Comparison of ENCODE assay signal across 1 cellular context in the genomic region with DNA sequence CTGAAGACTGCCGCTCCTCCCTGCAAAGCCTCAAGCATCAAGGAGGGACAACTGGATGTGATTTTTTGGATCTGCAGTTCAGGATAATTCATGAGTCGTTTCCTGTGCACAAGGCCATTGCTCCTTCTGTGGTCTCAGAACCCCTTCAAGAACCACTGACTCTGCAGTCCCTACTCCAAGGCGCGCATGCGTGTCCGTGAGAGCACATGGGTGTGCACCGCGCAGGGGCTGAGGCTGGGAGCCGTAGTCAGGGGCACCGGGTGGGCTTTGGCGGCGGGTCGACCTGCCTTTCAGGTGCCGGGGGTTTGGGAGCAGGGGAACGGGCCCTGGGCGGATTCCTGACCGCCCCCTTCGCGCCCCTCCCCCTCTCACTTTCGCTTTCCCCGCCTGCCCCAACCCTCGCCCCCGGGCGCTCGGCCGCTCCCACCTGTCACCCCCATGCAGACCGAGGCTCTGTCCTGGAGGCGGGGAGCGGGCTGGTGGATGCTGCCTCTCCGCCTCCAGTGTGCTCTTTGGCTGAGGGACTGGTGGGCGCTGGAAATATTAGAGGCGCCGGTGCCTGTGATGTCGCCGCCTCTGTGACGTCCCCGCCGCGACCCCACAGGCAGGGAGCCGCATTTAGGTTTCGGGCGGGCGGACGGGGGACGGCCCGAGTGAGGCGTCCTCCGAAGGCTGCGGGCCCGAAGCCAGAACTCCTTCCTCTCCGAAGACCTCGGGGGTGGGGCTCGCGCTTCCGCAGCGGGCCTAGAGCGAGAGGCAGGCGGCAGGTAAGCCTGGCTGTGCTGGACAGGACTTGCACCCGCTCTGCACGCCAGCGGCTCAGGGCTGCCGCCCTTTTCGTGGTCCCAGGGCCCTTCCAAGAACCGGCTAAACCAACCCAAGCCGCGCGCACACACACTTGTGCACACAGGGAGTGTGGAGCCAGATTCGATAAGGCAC.
A peak's percentile ranks its signal among the peaks of the same experiment; 100 is the strongest.
TF ChIP-seq lines count a peak whose summit lies in the region.

Gene SPATA32, minus strand, starts transcription at position 518 of the 939 bp plus-strand sequence. Its CDS starts 78 bp downstream, at position 440.

TF ChIP-seq in GM12878, 131 proteins besides CTCF, POLR2A, EP300 and RAD21 (continued from another document and continues in another):
- TF ChIP-seq EGR1 (IDR thresholded peaks at IDR 0.05; ENCODE audit: borderline replicate concordance in 1 of 2, low read depth in 2 of 2, low read length in 2 of 2) (peak in 1 of 2 experiments; percentile 48; a peak in 1 of 3 replicates), BCL11A (IDR thresholded peaks at IDR 0.05; ENCODE audit: low read depth, low read length) (no peak), SPI1 (IDR thresholded peaks at IDR 0.05; ENCODE audit: borderline replicate concordance, insufficient read depth, low read depth, low read length) (peak; percentile 26; the same call in 1 of the 2 replicates), CBX3 (IDR thresholded peaks at IDR 0.05; ENCODE audit: borderline replicate concordance, low read depth) (no peak), LARP7 (IDR thresholded peaks at IDR 0.05) (no peak; the same call in 1 of the 2 replicates), CHD1 (IDR thresholded peaks at IDR 0.05; ENCODE audit: low read depth, low read length) (no peak), RBBP5 (conservative IDR thresholded peaks at IDR 0.05) (no peak), TCF7 (IDR thresholded peaks at IDR 0.05; ENCODE audit: borderline replicate concordance) (no peak), RCOR1 (conservative IDR thresholded peaks at IDR 0.05; ENCODE audit: low read depth, low read length) (no peak), MXI1 (IDR thresholded peaks at IDR 0.05; ENCODE audit: low read depth, low read length) (no peak), PML (IDR thresholded peaks at IDR 0.05; ENCODE audit: low read length) (peak; percentile 64; the same call in 1 of the 2 replicates), FOXM1 (IDR thresholded peaks at IDR 0.05; ENCODE audit: low read depth, low read length) (no peak), ESRRA (IDR thresholded peaks at IDR 0.05; ENCODE audit: low read length) (no peak), ETV6 (conservative IDR thresholded peaks at IDR 0.05 in 1 of 2, IDR thresholded peaks at IDR 0.05 in 1 of 2; ENCODE audit: borderline replicate concordance in 1 of 2, low read depth in 1 of 2) (no peak), MEF2A (IDR thresholded peaks at IDR 0.05; ENCODE audit: insufficient read depth, low read depth, low read length) (no peak), YBX1 (IDR thresholded peaks at IDR 0.05) (no peak), ZZZ3 (IDR thresholded peaks at IDR 0.05; ENCODE audit: control insufficient read depth, insufficient read length, low read depth) (no peak), BACH1 (IDR thresholded peaks at IDR 0.05; ENCODE audit: borderline replicate concordance) (no peak), SUZ12 (IDR thresholded peaks at IDR 0.05; ENCODE audit: unreplicated experiment) (no peak), SIN3A (IDR thresholded peaks at IDR 0.05; ENCODE audit: low read depth, low read length) (peak; percentile 26; the same call in 1 of the 2 replicates), PKNOX1 (IDR thresholded peaks at IDR 0.05) (no peak), GATAD2B (conservative IDR thresholded peaks at IDR 0.05; ENCODE audit: low read depth) (no peak), TCF3 (IDR thresholded peaks at IDR 0.05; ENCODE audit: borderline replicate concordance, insufficient read depth, low read depth, low read length) (no peak), ZBTB4 (CRISPR knock-in tag; IDR thresholded peaks at IDR 0.05) (no peak), HDGF (IDR thresholded peaks at IDR 0.05) (peak; percentile 66; the same call in 1 of the 2 replicates), SMARCA5 (IDR thresholded peaks at IDR 0.05) (no peak), RFX5 (IDR thresholded peaks at IDR 0.05; ENCODE audit: low read depth, low read length) (no peak), CREB1 (IDR thresholded peaks at IDR 0.05; ENCODE audit: low read depth) (peak; percentile 85), HDAC2 (IDR thresholded peaks at IDR 0.05) (no peak), ZBED1 (IDR thresholded peaks at IDR 0.05; ENCODE audit: borderline replicate concordance) (peak; percentile 44; the same call in 1 of the 2 replicates), ZNF274 (IDR thresholded peaks at IDR 0.05; ENCODE audit: insufficient read depth, insufficient read length) (no peak), TARDBP (IDR thresholded peaks at IDR 0.05; ENCODE audit: borderline replicate concordance) (0 out of 2 replicates have a peak, but pooled peaks have one; percentile 50), ZNF217 (IDR thresholded peaks at IDR 0.05) (no peak), ZNF207 (IDR thresholded peaks at IDR 0.05; ENCODE audit: borderline replicate concordance) (no peak), TBL1XR1 (IDR thresholded peaks at IDR 0.05; ENCODE audit: low read depth, low read length) (no peak)
- TF ChIP-seq, protein P1, sequence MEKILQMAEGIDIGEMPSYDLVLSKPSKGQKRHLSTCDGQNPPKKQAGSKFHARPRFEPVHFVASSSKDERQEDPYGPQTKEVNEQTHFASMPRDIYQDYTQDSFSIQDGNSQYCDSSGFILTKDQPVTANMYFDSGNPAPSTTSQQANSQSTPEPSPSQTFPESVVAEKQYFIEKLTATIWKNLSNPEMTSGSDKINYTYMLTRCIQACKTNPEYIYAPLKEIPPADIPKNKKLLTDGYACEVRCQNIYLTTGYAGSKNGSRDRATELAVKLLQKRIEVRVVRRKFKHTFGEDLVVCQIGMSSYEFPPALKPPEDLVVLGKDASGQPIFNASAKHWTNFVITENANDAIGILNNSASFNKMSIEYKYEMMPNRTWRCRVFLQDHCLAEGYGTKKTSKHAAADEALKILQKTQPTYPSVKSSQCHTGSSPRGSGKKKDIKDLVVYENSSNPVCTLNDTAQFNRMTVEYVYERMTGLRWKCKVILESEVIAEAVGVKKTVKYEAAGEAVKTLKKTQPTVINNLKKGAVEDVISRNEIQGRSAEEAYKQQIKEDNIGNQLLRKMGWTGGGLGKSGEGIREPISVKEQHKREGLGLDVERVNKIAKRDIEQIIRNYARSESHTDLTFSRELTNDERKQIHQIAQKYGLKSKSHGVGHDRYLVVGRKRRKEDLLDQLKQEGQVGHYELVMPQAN (conservative IDR thresholded peaks at IDR 0.05): 0 out of 2 replicates have a peak, but pooled peaks have one; percentile 15
- TF ChIP-seq, protein P2, sequence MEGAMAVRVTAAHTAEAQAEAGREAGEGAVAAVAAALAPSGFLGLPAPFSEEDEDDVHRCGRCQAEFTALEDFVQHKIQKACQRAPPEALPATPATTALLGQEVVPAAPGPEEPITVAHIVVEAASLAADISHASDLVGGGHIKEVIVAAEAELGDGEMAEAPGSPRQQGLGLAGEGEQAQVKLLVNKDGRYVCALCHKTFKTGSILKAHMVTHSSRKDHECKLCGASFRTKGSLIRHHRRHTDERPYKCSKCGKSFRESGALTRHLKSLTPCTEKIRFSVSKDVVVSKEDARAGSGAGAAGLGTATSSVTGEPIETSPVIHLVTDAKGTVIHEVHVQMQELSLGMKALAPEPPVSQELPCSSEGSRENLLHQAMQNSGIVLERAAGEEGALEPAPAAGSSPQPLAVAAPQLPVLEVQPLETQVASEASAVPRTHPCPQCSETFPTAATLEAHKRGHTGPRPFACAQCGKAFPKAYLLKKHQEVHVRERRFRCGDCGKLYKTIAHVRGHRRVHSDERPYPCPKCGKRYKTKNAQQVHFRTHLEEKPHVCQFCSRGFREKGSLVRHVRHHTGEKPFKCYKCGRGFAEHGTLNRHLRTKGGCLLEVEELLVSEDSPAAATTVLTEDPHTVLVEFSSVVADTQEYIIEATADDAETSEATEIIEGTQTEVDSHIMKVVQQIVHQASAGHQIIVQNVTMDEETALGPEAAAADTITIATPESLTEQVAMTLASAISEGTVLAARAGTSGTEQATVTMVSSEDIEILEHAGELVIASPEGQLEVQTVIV (IDR thresholded peaks at IDR 0.05; ENCODE audit: borderline replicate concordance, partially characterized antibody): no peak
- TF ChIP-seq, protein P3, sequence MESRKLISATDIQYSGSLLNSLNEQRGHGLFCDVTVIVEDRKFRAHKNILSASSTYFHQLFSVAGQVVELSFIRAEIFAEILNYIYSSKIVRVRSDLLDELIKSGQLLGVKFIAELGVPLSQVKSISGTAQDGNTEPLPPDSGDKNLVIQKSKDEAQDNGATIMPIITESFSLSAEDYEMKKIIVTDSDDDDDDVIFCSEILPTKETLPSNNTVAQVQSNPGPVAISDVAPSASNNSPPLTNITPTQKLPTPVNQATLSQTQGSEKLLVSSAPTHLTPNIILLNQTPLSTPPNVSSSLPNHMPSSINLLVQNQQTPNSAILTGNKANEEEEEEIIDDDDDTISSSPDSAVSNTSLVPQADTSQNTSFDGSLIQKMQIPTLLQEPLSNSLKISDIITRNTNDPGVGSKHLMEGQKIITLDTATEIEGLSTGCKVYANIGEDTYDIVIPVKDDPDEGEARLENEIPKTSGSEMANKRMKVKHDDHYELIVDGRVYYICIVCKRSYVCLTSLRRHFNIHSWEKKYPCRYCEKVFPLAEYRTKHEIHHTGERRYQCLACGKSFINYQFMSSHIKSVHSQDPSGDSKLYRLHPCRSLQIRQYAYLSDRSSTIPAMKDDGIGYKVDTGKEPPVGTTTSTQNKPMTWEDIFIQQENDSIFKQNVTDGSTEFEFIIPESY (IDR thresholded peaks at IDR 0.05): no peak
- TF ChIP-seq, protein P4, sequence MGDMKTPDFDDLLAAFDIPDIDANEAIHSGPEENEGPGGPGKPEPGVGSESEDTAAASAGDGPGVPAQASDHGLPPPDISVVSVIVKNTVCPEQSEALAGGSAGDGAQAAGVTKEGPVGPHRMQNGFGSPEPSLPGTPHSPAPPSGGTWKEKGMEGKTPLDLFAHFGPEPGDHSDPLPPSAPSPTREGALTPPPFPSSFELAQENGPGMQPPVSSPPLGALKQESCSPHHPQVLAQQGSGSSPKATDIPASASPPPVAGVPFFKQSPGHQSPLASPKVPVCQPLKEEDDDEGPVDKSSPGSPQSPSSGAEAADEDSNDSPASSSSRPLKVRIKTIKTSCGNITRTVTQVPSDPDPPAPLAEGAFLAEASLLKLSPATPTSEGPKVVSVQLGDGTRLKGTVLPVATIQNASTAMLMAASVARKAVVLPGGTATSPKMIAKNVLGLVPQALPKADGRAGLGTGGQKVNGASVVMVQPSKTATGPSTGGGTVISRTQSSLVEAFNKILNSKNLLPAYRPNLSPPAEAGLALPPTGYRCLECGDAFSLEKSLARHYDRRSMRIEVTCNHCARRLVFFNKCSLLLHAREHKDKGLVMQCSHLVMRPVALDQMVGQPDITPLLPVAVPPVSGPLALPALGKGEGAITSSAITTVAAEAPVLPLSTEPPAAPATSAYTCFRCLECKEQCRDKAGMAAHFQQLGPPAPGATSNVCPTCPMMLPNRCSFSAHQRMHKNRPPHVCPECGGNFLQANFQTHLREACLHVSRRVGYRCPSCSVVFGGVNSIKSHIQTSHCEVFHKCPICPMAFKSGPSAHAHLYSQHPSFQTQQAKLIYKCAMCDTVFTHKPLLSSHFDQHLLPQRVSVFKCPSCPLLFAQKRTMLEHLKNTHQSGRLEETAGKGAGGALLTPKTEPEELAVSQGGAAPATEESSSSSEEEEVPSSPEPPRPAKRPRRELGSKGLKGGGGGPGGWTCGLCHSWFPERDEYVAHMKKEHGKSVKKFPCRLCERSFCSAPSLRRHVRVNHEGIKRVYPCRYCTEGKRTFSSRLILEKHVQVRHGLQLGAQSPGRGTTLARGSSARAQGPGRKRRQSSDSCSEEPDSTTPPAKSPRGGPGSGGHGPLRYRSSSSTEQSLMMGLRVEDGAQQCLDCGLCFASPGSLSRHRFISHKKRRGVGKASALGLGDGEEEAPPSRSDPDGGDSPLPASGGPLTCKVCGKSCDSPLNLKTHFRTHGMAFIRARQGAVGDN (IDR thresholded peaks at IDR 0.05): peak; percentile 24; the same call in 1 of the 2 replicates
- TF ChIP-seq, protein P5, sequence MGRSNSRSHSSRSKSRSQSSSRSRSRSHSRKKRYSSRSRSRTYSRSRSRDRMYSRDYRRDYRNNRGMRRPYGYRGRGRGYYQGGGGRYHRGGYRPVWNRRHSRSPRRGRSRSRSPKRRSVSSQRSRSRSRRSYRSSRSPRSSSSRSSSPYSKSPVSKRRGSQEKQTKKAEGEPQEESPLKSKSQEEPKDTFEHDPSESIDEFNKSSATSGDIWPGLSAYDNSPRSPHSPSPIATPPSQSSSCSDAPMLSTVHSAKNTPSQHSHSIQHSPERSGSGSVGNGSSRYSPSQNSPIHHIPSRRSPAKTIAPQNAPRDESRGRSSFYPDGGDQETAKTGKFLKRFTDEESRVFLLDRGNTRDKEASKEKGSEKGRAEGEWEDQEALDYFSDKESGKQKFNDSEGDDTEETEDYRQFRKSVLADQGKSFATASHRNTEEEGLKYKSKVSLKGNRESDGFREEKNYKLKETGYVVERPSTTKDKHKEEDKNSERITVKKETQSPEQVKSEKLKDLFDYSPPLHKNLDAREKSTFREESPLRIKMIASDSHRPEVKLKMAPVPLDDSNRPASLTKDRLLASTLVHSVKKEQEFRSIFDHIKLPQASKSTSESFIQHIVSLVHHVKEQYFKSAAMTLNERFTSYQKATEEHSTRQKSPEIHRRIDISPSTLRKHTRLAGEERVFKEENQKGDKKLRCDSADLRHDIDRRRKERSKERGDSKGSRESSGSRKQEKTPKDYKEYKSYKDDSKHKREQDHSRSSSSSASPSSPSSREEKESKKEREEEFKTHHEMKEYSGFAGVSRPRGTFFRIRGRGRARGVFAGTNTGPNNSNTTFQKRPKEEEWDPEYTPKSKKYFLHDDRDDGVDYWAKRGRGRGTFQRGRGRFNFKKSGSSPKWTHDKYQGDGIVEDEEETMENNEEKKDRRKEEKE (IDR thresholded peaks at IDR 0.05): no peak
